In genomic region chr19:7293795-7294570, GRCh38 we compare ENCODE assay signal across 8 cellular contexts. TPM values are rescaled to one million over a fixed set of nuclear protein-coding genes. Genes with fewer than 3 reads are reported as not detected.
DNase-seq lines count a peak whose midpoint lies in the region; ATAC-seq, FAIRE-seq and TF ChIP-seq lines count a peak whose summit lies in the region.

INSR (minus strand) TSS chr19:7294414; CDS start chr19:7293891, 523 bp downstream.

- peak; percentile 83 for DNase-seq in GDM1 (lab: John Stamatoyannopoulos, UW)
- peak; percentile 79 to 95 (median 92) for DNase-seq in NCI-H1417 (lab: John Stamatoyannopoulos, UW)
- peak in 19 of 34 experiments; percentile 6 to 53 (median 22) for DNase-seq in T-cell
- peak; percentile 85 to 98 (median 96) for DNase-seq in K562 (ENCODE audit: extremely low read depth in 1 of 4, low spot score in 3 of 4)
- DNase-seq in hypothalamus (lab: John Stamatoyannopoulos, UW), result peak; percentile 22 to 92 (median 79)
- DNase-seq in renal cortical epithelial cell (ENCODE audit: low read depth), result peak; percentile 57

- TF ChIP-seq POLR2A in K562 (conservative IDR thresholded peaks at IDR 0.05), result no peak

- no peaks in the 10 kb centered on the region for H3K79me2 ChIP-seq in K562 (ENCODE audit: control insufficient read depth, insufficient read depth, low read length)

- no peaks in the 10 kb centered on the region for H3K36me3 Mint-ChIP-seq in T-cell

- no peaks in the 10 kb centered on the region for H3K9me3 ChIP-seq in K562 (replicated peaks; ENCODE audit: control insufficient read depth, insufficient read depth, low read depth, low read length)

- H3K4me1 ChIP-seq in K562 (replicated peaks in 1 of 2; ENCODE audit: control insufficient read depth in 2 of 2, insufficient read depth in 2 of 2, low read length in 2 of 2), result peaks cover 0 to 17% of the 10 kb centered on the region in 2 experiments; a peak in 2 of 5 replicates

- TF ChIP-seq EP300 in K562 (IDR thresholded peaks at IDR 0.05; ENCODE audit: low read length), result no peak

- H3K9me1 ChIP-seq in K562 (ENCODE audit: control insufficient read depth, insufficient read depth, low read length), result no peaks in the 10 kb centered on the region

- peaks cover 8 to 12% (median 12%) of the 10 kb centered on the region in 3 donors for H3K4me1 Mint-ChIP-seq in T-cell

- peaks cover 5 to 22% of the 10 kb centered on the region in 2 experiments; a peak in 3 of 5 replicates for H3K27me3 ChIP-seq in K562 (ENCODE audit: control insufficient read depth in 2 of 2, insufficient read depth in 2 of 2, low read length in 2 of 2)

- H4K20me1 ChIP-seq in K562 (replicated peaks; ENCODE audit: control insufficient read depth, insufficient read depth, low read length), result 0 out of 2 replicates have a peak, but pooled peaks cover 3% of the 10 kb centered on the region

- no peaks in the 10 kb centered on the region for H3K36me3 ChIP-seq in K562 (ENCODE audit: control insufficient read depth, insufficient read depth, low read length)

- peak within 1 kb of the TSS; percentile 51 to 81; a peak in 3 of 4 replicates for H3K9ac ChIP-seq in K562 (ENCODE audit: insufficient read depth in 1 of 2, low read depth in 2 of 2, low read length in 2 of 2)

- peaks cover 25 to 49% of the 10 kb centered on the region in 2 donors for H3K27me3 Mint-ChIP-seq in T-cell

- in situ Hi-C loops in K562 (cut with MboI), result no loop called here

- POLR2A ChIA-PET in T-cell (lab: Charles Lee), result interaction anchor here in 1 of 2 donors (0.7 kb wide), 1 partner anchor 564 kb away, joined by 7 read pairs; no protein-coding TSS in a partner anchor
- POLR2A ChIA-PET in K562 (lab: Yijun Ruan, JAX), result no interaction called here

- FAIRE-seq in K562 (lab: Jason Lieb, UNC), result no peak

- no peak within 1 kb of the TSS for H3K27ac Mint-ChIP-seq in T-cell

- H3K4me3 Mint-ChIP-seq in T-cell, result peak within 1 kb of the TSS; percentile 68 to 77 (median 74)

- H3K4me2 ChIP-seq in K562 (ENCODE audit: insufficient read depth, low read length), result peak within 1 kb of the TSS; percentile 19

- CTCF ChIA-PET in T-cell (lab: Charles Lee), result no interaction called here
- CTCF ChIA-PET in K562 (lab: Yijun Ruan, JAX; ENCODE audit: low intra/inter-chr PET ratio), result interaction anchor here (1.2 kb wide), 1 partner anchor 145 kb away, joined by 7 read pairs; no protein-coding TSS in a partner anchor

- H3K9me3 Mint-ChIP-seq in T-cell, result no peaks in the 10 kb centered on the region

- H3K27ac ChIP-seq in K562 (ENCODE audit: extremely low read depth, low read depth, low read length), result no peak within 1 kb of the TSS

- no peak for TF ChIP-seq RAD21 in K562 (CRISPR knock-in tag; conservative IDR thresholded peaks at IDR 0.05 in 1 of 2, IDR thresholded peaks at IDR 0.05 in 1 of 2)

- intact Hi-C loops in K562 (cut with micrococcal nuclease), result loop anchor here (2.0 kb wide), 1 partner anchor 95 kb away; no protein-coding TSS in a partner anchor

- WGBS in K562 (ENCODE audit: insufficient coverage, low coverage, missing lambda C conversion rate), result 6% methylated on average over 18 of the region's 108 CpGs

- peak within 1 kb of the TSS; percentile 49 for H3K4me3 ChIP-seq in K562

- ATAC-seq in HG02610 (IDR thresholded peaks at IDR 0.05; ENCODE audit: unreplicated experiment) (peak; percentile 62), T-cell (replicated peaks in 1 of 4) (peak; percentile 74 to 85 (median 82)), K562 (peak; percentile 97), GM18909 (IDR thresholded peaks at IDR 0.05; ENCODE audit: poor library complexity, unreplicated experiment) (no peak)

- no peak for TF ChIP-seq CTCF in K562 (IDR thresholded peaks at IDR 0.05 in 2 of 3, conservative IDR thresholded peaks at IDR 0.05 in 1 of 3; ENCODE audit: insufficient read depth in 2 of 3, low read depth in 1 of 3, low read length in 3 of 3)

- BruUV-seq in K562 (replicated peaks; lab: Mats Ljungman, UMichigan), result no TSS peak

- H2AFZ ChIP-seq in K562 (ENCODE audit: low read depth, low read length), result peak within 1 kb of the TSS; percentile 63

TF ChIP-seq in K562, 482 proteins besides CTCF, POLR2A, EP300 and RAD21 (continues in another document):
- peak; percentile 25 for TF ChIP-seq PCBP2 (IDR thresholded peaks at IDR 0.05; ENCODE audit: low read depth, low read length, poor library complexity, severe bottlenecking)
- 0 out of 2 replicates have a peak, but pooled peaks have one; percentile 30 for TF ChIP-seq SP1 (CRISPR knock-in tag; IDR thresholded peaks at IDR 0.05)
- TF ChIP-seq SIN3A (IDR thresholded peaks at IDR 0.05; ENCODE audit: borderline replicate concordance in 2 of 2, control insufficient read depth in 1 of 2, low read depth in 2 of 2, low read length in 2 of 2), result peak in 1 of 2 experiments; percentile 45; a peak in 1 of 4 replicates
- peak; percentile 96 for TF ChIP-seq TFAP4 (CRISPR knock-in tag; IDR thresholded peaks at IDR 0.05; ENCODE audit: borderline replicate concordance)
- TF ChIP-seq RCOR1 (IDR thresholded peaks at IDR 0.05; ENCODE audit: borderline replicate concordance in 1 of 2, low read depth in 2 of 2, low read length in 2 of 2), result peak in 1 of 2 experiments; percentile 60; a peak in 2 of 4 replicates
- TF ChIP-seq YY1 (IDR thresholded peaks at IDR 0.05; ENCODE audit: borderline replicate concordance in 1 of 3, control insufficient read depth in 1 of 3, extremely low read depth in 1 of 3, insufficient read depth in 3 of 3, insufficient read length in 1 of 3, insufficient replicate concordance in 2 of 3, low read depth in 1 of 3, low read length in 2 of 3), result peak in 2 of 3 experiments; percentile 48 to 55
- no peak for TF ChIP-seq E4F1 (CRISPR knock-in tag; IDR thresholded peaks at IDR 0.05; ENCODE audit: borderline replicate concordance)
- no peak for TF ChIP-seq ZNF232 (CRISPR knock-in tag; IDR thresholded peaks at IDR 0.05)
- peak; percentile 63 for TF ChIP-seq DACH1 (IDR thresholded peaks at IDR 0.05; ENCODE audit: partially characterized antibody)
- peak; percentile 52; the same call in 1 of the 2 replicates for TF ChIP-seq ZBTB7A (IDR thresholded peaks at IDR 0.05; ENCODE audit: borderline replicate concordance, control insufficient read depth, low read depth, low read length)
- no peak for TF ChIP-seq SRSF9 (IDR thresholded peaks at IDR 0.05; ENCODE audit: borderline replicate concordance, low read depth, low read length)
- peak; percentile 44 for TF ChIP-seq RBFOX2 (IDR thresholded peaks at IDR 0.05; ENCODE audit: low read depth, low read length)
- TF ChIP-seq CXXC5 (CRISPR knock-in tag; IDR thresholded peaks at IDR 0.05), result peak; percentile 82

RNA-seq across cellular contexts. Expression of gene INSR, which starts in this region (rescaled TPM):
- total RNA-seq in T-cell, result 1 to 10 TPM; 2.4 to 3.8 (median 2.6) TPM
- 5.3 and 10.3 TPM in 2 replicates for total RNA-seq in K562 (2011; cell fraction: chromatin; rRNA removed; ENCODE audit: low replicate concordance)
- 7.0 and 8.5 TPM in 2 replicates for total RNA-seq in K562 (2011; cell fraction: nucleolus; rRNA removed)
- 5.2 and 5.3 TPM in 2 replicates for total RNA-seq in K562 (2011; cell fraction: nucleoplasm; rRNA removed)
- 0.41 and 0.94 TPM in 2 replicates for total RNA-seq in K562 (2014; rRNA removed)
- total RNA-seq in K562 (2014; rRNA removed; fragmentation: Illumina TruSeq; extraction: Trizol), result 0.29 and 0.57 TPM in 2 replicates
- total RNA-seq in K562 (2015; rRNA removed; fragmentation: Illumina TruSeq; extraction: Trizol), result 0.11 and 0.57 TPM in 2 replicates
- 0.69 and 0.94 TPM in 2 replicates for total RNA-seq in K562 (2021)
- 0.60 and 0.83 TPM in 2 replicates for polyA plus RNA-seq in K562 (2011; rRNA removed)
- 0.68 and 0.82 TPM in 2 replicates for polyA plus RNA-seq in K562 (2011; cell fraction: cytosol; rRNA removed)
- 0.72 and 1.2 TPM in 2 replicates for polyA plus RNA-seq in K562 (2011; cell fraction: nucleus; rRNA removed)
- polyA plus RNA-seq in K562 (2012), result 0.26 and 1.1 TPM in 2 replicates
- polyA plus RNA-seq in K562 (2014; fragmentation: Illumina TruSeq; extraction: Trizol), result 0.43 and 0.79 TPM in 2 replicates
- under 1 TPM; 0.04 to 0.07 TPM for polyA plus RNA-seq in K562 (2014; fragmentation: Nextera tagmentation; extraction: Ambion mirVana)
- 0.42 and 0.88 TPM in 2 replicates for polyA plus RNA-seq in K562 (2014; rRNA removed)
- polyA minus RNA-seq in K562 (2011; rRNA and poly(A)+ RNA removed), result 3.1 and 3.3 TPM in 2 replicates
- polyA minus RNA-seq in K562 (2011; cell fraction: cytosol; rRNA and poly(A)+ RNA removed), result 0.76 and 1.2 TPM in 2 replicates
- polyA minus RNA-seq in K562 (2011; cell fraction: nucleus; rRNA and poly(A)+ RNA removed), result 1.8 and 2.1 TPM in 2 replicates
- total RNA-seq in renal cortical epithelial cell, result 3.8 and 19.8 TPM in 2 replicates

Comparison
In these comparisons a context has a peak if more than half of its experiments do, and no peak if none do; other contexts are left out.
1. DNase-seq: peak in every context shown above with its lines; median percentile 96 in K562; 92 in NCI-H1417; 83 in GDM1; 79 in hypothalamus; 57 in renal cortical epithelial cell; 22 in T-cell.